25 cellular contexts compared by ENCODE assay signal in the genomic region with DNA sequence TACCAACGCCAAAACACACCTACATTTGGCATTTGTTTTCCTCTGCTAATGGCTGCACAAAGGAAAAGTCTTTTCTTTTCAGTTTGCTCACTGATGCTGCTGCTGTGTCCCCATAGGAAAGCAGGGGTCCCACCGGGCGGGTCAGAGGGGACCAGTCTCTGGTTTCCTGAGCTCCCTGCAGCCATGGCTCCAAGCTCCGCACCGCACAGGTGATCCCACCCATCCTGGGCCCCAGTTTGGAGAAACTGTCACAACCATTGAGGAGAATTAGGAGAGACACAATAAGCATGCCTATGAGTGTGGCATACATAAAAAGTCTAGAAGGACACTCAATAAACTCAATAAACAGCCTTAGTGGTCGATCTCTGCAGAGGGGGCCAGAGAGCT.
"Had no signal": no experiment of that assay in that cellular context is flagged by ENCODE, and none has a peak within 500 bp of the region (broad histone marks: within the 10 kb centered on the region; RNA-seq: fewer than 3 reads in every experiment).

No MANE protein-coding gene starts in this region.

- H3K79me2 ChIP-seq: parathyroid adenoma had no signal

- H3K4me2 ChIP-seq: SK-N-SH had no signal

- H2AFZ ChIP-seq: parathyroid adenoma had no signal

- H3K9ac ChIP-seq: parathyroid adenoma, SK-N-SH had no signal

- H3K27ac Mint-ChIP-seq: activated T-cell treated with anti-CD3 and anti-CD28 coated beads, Interleukin-2, amount 50 U/mL, for 24 hours; stimulated activated naive CD8-positive, alpha-beta T cell treated with anti-CD3 and anti-CD28 coated beads, Interleukin-15, Interleukin-2, amounts not matched to agents 100 ng/mL and 50 ng/mL, for 24 hours; T-helper 17 cell had no signal

- H3K27me3 ChIP-seq: gastrocnemius medialis, spleen, uterus had no signal

- H3K27ac ChIP-seq: epithelial cell of prostate, gastrocnemius medialis, parathyroid adenoma, psoas muscle, spleen, thoracic aorta, uterus had no signal

- H3K36me3 ChIP-seq: uterus had no signal

- H3K9me3 Mint-ChIP-seq: activated T-cell treated with anti-CD3 and anti-CD28 coated beads, Interleukin-2, amount 50 U/mL, for 24 hours; stimulated activated naive CD8-positive, alpha-beta T cell treated with anti-CD3 and anti-CD28 coated beads, Interleukin-15, Interleukin-2, amounts not matched to agents 100 ng/mL and 50 ng/mL, for 24 hours had no signal

- H3K4me3 ChIP-seq: gastrocnemius medialis, psoas muscle, spleen, thoracic aorta, uterus had no signal

- H3K4me3 Mint-ChIP-seq: activated T-cell treated with anti-CD3 and anti-CD28 coated beads, Interleukin-2, amount 50 U/mL, for 24 hours; stimulated activated naive CD8-positive, alpha-beta T cell treated with anti-CD3 and anti-CD28 coated beads, Interleukin-15, Interleukin-2, amounts not matched to agents 100 ng/mL and 50 ng/mL, for 24 hours; T-helper 17 cell had no signal

- H3K9me3 ChIP-seq: gastrocnemius medialis, psoas muscle, SK-N-SH, thoracic aorta, uterus had no signal

- DNase-seq: activated CD4-positive, alpha-beta T cell treated with anti-CD3 and anti-CD28 coated beads for 1 hour; activated CD8-positive, alpha-beta memory T cell treated with anti-CD3 and anti-CD28 coated beads, Interleukin-2, amount 50 U/mL, for 4 hours; activated gamma-delta T cell; activated naive CD4-positive, alpha-beta T cell treated with anti-CD3 and anti-CD28 coated beads, Interleukin-2, amount 50 U/mL, for 16 hours; activated T-cell treated with anti-CD3 and anti-CD28 coated beads, Interleukin-2, amount 50 U/mL, for 24 hours; anterior cingulate cortex; dermis blood vessel endothelial cell; effector CD4-positive, alpha-beta T cell; gastrocnemius medialis; glutamatergic neuron; left cardiac atrium; left ventricle myocardium superior; nucleus accumbens; psoas muscle; right cardiac atrium; SK-N-SH; spleen; SW 1271; T-helper 17 cell; trophoblast cell; uterus had no signal

- H3K27me3 Mint-ChIP-seq: activated T-cell treated with anti-CD3 and anti-CD28 coated beads, Interleukin-2, amount 50 U/mL, for 24 hours; stimulated activated naive CD8-positive, alpha-beta T cell treated with anti-CD3 and anti-CD28 coated beads, Interleukin-15, Interleukin-2, amounts not matched to agents 100 ng/mL and 50 ng/mL, for 24 hours; T-helper 17 cell had no signal

- ATAC-seq: gastrocnemius medialis, left cardiac atrium, left ventricle myocardium superior, psoas muscle, right cardiac atrium, T-helper 17 cell had no signal

- H3K4me1 ChIP-seq: gastrocnemius medialis, parathyroid adenoma, psoas muscle, uterus had no signal
